In the genomic region with DNA sequence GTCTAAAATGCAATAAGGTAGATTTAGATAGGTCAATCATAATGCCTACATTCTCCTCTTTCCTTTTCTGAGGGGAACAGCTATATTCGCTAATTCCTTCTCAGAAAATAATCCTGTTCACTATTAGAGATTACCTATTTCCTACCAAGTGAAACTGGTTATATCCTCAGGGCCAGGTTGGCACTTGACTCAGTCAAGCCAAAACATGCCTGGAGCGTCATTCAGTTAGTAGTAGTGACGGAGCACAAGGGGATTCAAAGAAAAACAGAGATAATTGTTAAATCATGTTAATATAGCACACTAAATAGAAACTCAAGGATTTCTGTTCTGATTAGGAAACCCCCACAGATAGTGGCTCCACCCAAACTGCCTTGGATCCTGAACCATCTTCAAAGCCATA, we compare ENCODE assay signal across 22 cellular contexts.
"Had no signal": no experiment of that assay in that cellular context is flagged by ENCODE, and none has a peak within 500 bp of the region (broad histone marks: within the 10 kb centered on the region; RNA-seq: fewer than 3 reads in every experiment).

No MANE protein-coding gene starts in this region.

- H3K4me1 ChIP-seq: Peyer's patch had no signal

- H3K27ac ChIP-seq: Peyer's patch had no signal

- H3K9me3 ChIP-seq: Peyer's patch had no signal

- H3K27me3 ChIP-seq: Peyer's patch had no signal

- H3K36me3 ChIP-seq: Peyer's patch had no signal

- H3K4me3 ChIP-seq: Peyer's patch had no signal

- DNase-seq: activated CD4-positive, alpha-beta T cell treated with anti-CD3 and anti-CD28 coated beads for 48 hours; activated CD4-positive, alpha-beta T cell treated with anti-CD3 and anti-CD28 coated beads, Interleukin-2, amount 50 U/mL, for 4 hours; activated CD4-positive, CD25-positive, alpha-beta regulatory T cell treated with anti-CD3 and anti-CD28 coated beads, Interleukin-2, amount 50 U/mL, for 72 hours; activated CD8-positive, alpha-beta T cell treated with anti-CD3 and anti-CD28 coated beads, Interleukin-2, amount 10 ng/mL, durations not matched to agents 7 days and 5 days; activated effector memory CD4-positive, alpha-beta T cell treated with Interleukin-2 at 50 U/mL for 16 hours; activated naive CD4-positive, alpha-beta T cell treated with Interleukin-2 at 50 U/mL for 16 hours; activated naive CD8-positive, alpha-beta T cell treated with anti-CD3 and anti-CD28 coated beads for 36 hours; activated T-cell treated with anti-CD3 and anti-CD28 coated beads, Interleukin-2, amount 50 U/mL, for 24 hours; anterior cingulate cortex; central memory CD4-positive, alpha-beta T cell; KG1; NCI-H1092; NCI-H1436; NCI-H187; NCI-H2081; NCI-H345; NCI-H510A; NCI-H526 treated with DMSO at 0.1 percent for 48 hours; NCI-H82; Peyer's patch; SHP77 treated with DMSO at 0.1 percent for 48 hours; T-helper 9 cell had no signal
